In genomic region chr2:28471214-28471613, GRCh38 we compare ENCODE assay signal across 2 cellular contexts.
TF ChIP-seq lines count a peak whose summit lies in the region.

No MANE protein-coding gene starts in this region.

TF ChIP-seq in SK-N-SH, 30 proteins besides CTCF, POLR2A, EP300 and RAD21 (continued from another document):
- TF ChIP-seq ELF1 (IDR thresholded peaks at IDR 0.05) = no peak
- TF ChIP-seq ZBTB33 (IDR thresholded peaks at IDR 0.05; ENCODE audit: borderline replicate concordance, low read depth) = no peak
- TF ChIP-seq YY1 (IDR thresholded peaks at IDR 0.05; ENCODE audit: low read depth) = no peak
- no peak for TF ChIP-seq FOXM1 (IDR thresholded peaks at IDR 0.05; ENCODE audit: low read depth)
- no peak for TF ChIP-seq TAF1 (IDR thresholded peaks at IDR 0.05; ENCODE audit: borderline replicate concordance, low read depth, low read length)
- no peak for TF ChIP-seq USF1 (IDR thresholded peaks at IDR 0.05; ENCODE audit: borderline replicate concordance, low read depth)
- TF ChIP-seq REST (IDR thresholded peaks at IDR 0.05; ENCODE audit: low read depth, low read length) = no peak
- no peak for TF ChIP-seq NRF1 (IDR thresholded peaks at IDR 0.05; ENCODE audit: low read depth, low read length)
- no peak for TF ChIP-seq RXRA (IDR thresholded peaks at IDR 0.05; ENCODE audit: borderline replicate concordance, low read depth)
- no peak for TF ChIP-seq GATA2 (CRISPR knock-in tag; IDR thresholded peaks at IDR 0.05)

TF ChIP-seq in K562, 482 proteins besides CTCF, POLR2A, EP300 and RAD21 (continued from another document):
- no peak for TF ChIP-seq RCOR1 (IDR thresholded peaks at IDR 0.05; ENCODE audit: borderline replicate concordance in 1 of 2, low read depth in 2 of 2, low read length in 2 of 2)
- peak in 1 of 2 experiments; percentile 15 for TF ChIP-seq E2F6 (IDR thresholded peaks at IDR 0.05; ENCODE audit: borderline replicate concordance in 1 of 2, extremely low read depth in 1 of 2, insufficient read depth in 1 of 2, insufficient read length in 1 of 2, low read depth in 1 of 2, low read length in 1 of 2, poor library complexity in 1 of 2, severe bottlenecking in 1 of 2)
- peak; percentile 35; the same call in 1 of the 2 replicates for TF ChIP-seq EGR1 (conservative IDR thresholded peaks at IDR 0.05)
